Comparison of ENCODE assay signal across 12 cellular contexts in genomic region chr3:9807981-9808344, GRCh38. TPM values are rescaled to one million over a fixed set of nuclear protein-coding genes. Genes with fewer than 3 reads are reported as not detected.
DNase-seq lines count a peak whose midpoint lies in the region; ATAC-seq and TF ChIP-seq lines count a peak whose summit lies in the region.
"Had no signal": no experiment of that assay in that cellular context is flagged by ENCODE, and none has a peak within 500 bp of the region (broad histone marks: within the 10 kb centered on the region; RNA-seq: fewer than 3 reads in every experiment).

No MANE protein-coding gene starts in this region.

- no peak for TF ChIP-seq POLR2A in ovary (IDR thresholded peaks at IDR 0.05)

- ATAC-seq in RWPE2 (ENCODE audit: low read depth) (no peak), psoas muscle (no peak), sciatic nerve (no peak), Right ventricle myocardium superior (ENCODE audit: poor library complexity) (no peak)

- peaks cover 42% of the 10 kb centered on the region for H3K4me1 Mint-ChIP-seq in activated CD4-positive, alpha-beta T cell treated with anti-CD3 and anti-CD28 coated beads, Interleukin-2, amount 10 ng/mL, durations not matched to agents 24 days and 14 days

- 95 to 100% (median 95%) methylated on average over 2 of the region's 2 CpGs for WGBS in psoas muscle, 3 donors
- 92 to 100% (median 96%) methylated on average over 2 of the region's 2 CpGs for WGBS in ovary, 3 donors

- no peaks in the 10 kb centered on the region for H3K9me3 Mint-ChIP-seq in activated CD4-positive, alpha-beta T cell treated with anti-CD3 and anti-CD28 coated beads, Interleukin-2, amount 10 ng/mL, durations not matched to agents 24 days and 14 days
- H3K9me3 Mint-ChIP-seq: neural progenitor cell had no signal

- no peaks in the 10 kb centered on the region for H3K27me3 ChIP-seq in RWPE2 (ENCODE audit: insufficient read depth, poor library complexity, severe bottlenecking)
- no peaks in the 10 kb centered on the region for H3K27me3 ChIP-seq in effector memory CD4-positive, alpha-beta T cell (replicated peaks; ENCODE audit: control insufficient read depth, insufficient read depth, low read length, poor library complexity, severe bottlenecking)
- no peaks in the 10 kb centered on the region for H3K27me3 ChIP-seq in psoas muscle (ENCODE audit: insufficient read depth in 3 of 3, low read length in 2 of 3)
- no peaks in the 10 kb centered on the region for H3K27me3 ChIP-seq in ovary

- H3K27ac Mint-ChIP-seq in activated CD4-positive, alpha-beta T cell treated with anti-CD3 and anti-CD28 coated beads, Interleukin-2, amount 10 ng/mL, durations not matched to agents 24 days and 14 days = peak overlapping the region; percentile 92

- H3K4me3 Mint-ChIP-seq in activated CD4-positive, alpha-beta T cell treated with anti-CD3 and anti-CD28 coated beads, Interleukin-2, amount 10 ng/mL, durations not matched to agents 24 days and 14 days = no peak overlapping the region
- H3K4me3 Mint-ChIP-seq: neural progenitor cell had no signal

- TF ChIP-seq EP300 in ovary (IDR thresholded peaks at IDR 0.05) = no peak

- intact Hi-C loops in activated CD4-positive, alpha-beta T cell treated with anti-CD3 and anti-CD28 coated beads, Interleukin-2, amount 10 ng/mL, durations not matched to agents 24 days and 14 days (cut with micrococcal nuclease) = loop anchor here (1.0 to 2.0 kb wide), 2 partner anchors 15 to 57 kb away; partner anchors contain the start of gene ARPC4
- intact Hi-C loops in psoas muscle (cut with DNase I) = loop anchor here in 1 of 2 donors (2.0 kb wide), 1 partner anchor 37 kb away; the partner anchor contains the start of gene RPUSD3
- intact Hi-C loops in sciatic nerve (cut with DNase I) = no loop called here
- intact Hi-C loops in Right ventricle myocardium superior (cut with DNase I) = no loop called here
- intact Hi-C loops in ovary (cut with DNase I) = no loop called here

- DNase-seq in activated CD4-positive, alpha-beta T cell treated with anti-CD3 and anti-CD28 coated beads, Interleukin-2, amount 10 ng/mL, durations not matched to agents 24 days and 14 days = no peak
- no peak for DNase-seq in activated CD4-positive, alpha-beta T cell treated with anti-CD3 and anti-CD28 coated beads for 4 hours
- DNase-seq in RWPE2 (ENCODE audit: low spot score) (no peak), psoas muscle (no peak), sciatic nerve (ENCODE audit: low spot score) (no peak), Right ventricle myocardium superior (no peak), ovary (no peak)
- DNase-seq in effector memory CD4-positive, alpha-beta T cell = no peak
- DNase-seq: head of caudate nucleus, NCI-H2227 treated with DMSO at 0.1 percent for 48 hours had no signal

- no peak for TF ChIP-seq CTCF in RWPE2 (IDR thresholded peaks at IDR 0.05; ENCODE audit: poor library complexity, severe bottlenecking)
- TF ChIP-seq CTCF in psoas muscle (IDR thresholded peaks at IDR 0.05) = no peak
- TF ChIP-seq CTCF in ovary (IDR thresholded peaks at IDR 0.05) = no peak

- H3K4me3 ChIP-seq in RWPE2 (ENCODE audit: severe bottlenecking) (no peak overlapping the region), psoas muscle (no peak overlapping the region), ovary (no peak overlapping the region)
- H3K4me3 ChIP-seq in effector memory CD4-positive, alpha-beta T cell (ENCODE audit: insufficient read depth, low read depth, low read length, poor library complexity, severe bottlenecking) = no peak overlapping the region
- H3K4me3 ChIP-seq: A549, neural progenitor cell had no signal

- H3K4me1 ChIP-seq in RWPE2 (ENCODE audit: insufficient read depth, poor library complexity, severe bottlenecking) = no peaks in the 10 kb centered on the region
- H3K4me1 ChIP-seq in effector memory CD4-positive, alpha-beta T cell (ENCODE audit: control insufficient read depth, insufficient read depth, low read length, poor library complexity, severe bottlenecking) = peaks cover 30% of the 10 kb centered on the region
- peaks cover 29% of the 10 kb centered on the region for H3K4me1 ChIP-seq in psoas muscle
- peaks cover 8% of the 10 kb centered on the region for H3K4me1 ChIP-seq in ovary (ENCODE audit: insufficient read depth)

- H3K27me3 Mint-ChIP-seq in activated CD4-positive, alpha-beta T cell treated with anti-CD3 and anti-CD28 coated beads, Interleukin-2, amount 10 ng/mL, durations not matched to agents 24 days and 14 days = no peaks in the 10 kb centered on the region

- H3K36me3 ChIP-seq in RWPE2 (ENCODE audit: low read depth) = peaks cover 44% of the 10 kb centered on the region
- peaks cover 45% of the 10 kb centered on the region for H3K36me3 ChIP-seq in effector memory CD4-positive, alpha-beta T cell (ENCODE audit: control insufficient read depth, insufficient read depth, low read length)
- peaks cover 13 to 48% of the 10 kb centered on the region in 2 donors for H3K36me3 ChIP-seq in psoas muscle (ENCODE audit: insufficient read depth in 1 of 2, low read depth in 1 of 2)
- no peaks in the 10 kb centered on the region for H3K36me3 ChIP-seq in ovary
- H3K36me3 ChIP-seq: neural progenitor cell had no signal

- H3K27ac ChIP-seq in RWPE2 (ENCODE audit: poor library complexity, severe bottlenecking) (peak overlapping the region; percentile 61), psoas muscle (peak overlapping the region; percentile 92), ovary (no peak overlapping the region)
- peak overlapping the region; percentile 76 for H3K27ac ChIP-seq in effector memory CD4-positive, alpha-beta T cell (ENCODE audit: insufficient read depth, low read length, poor library complexity, severe bottlenecking)

- H3K36me3 Mint-ChIP-seq in activated CD4-positive, alpha-beta T cell treated with anti-CD3 and anti-CD28 coated beads, Interleukin-2, amount 10 ng/mL, durations not matched to agents 24 days and 14 days (ENCODE audit: low read depth) = peaks cover 68% of the 10 kb centered on the region

- H3K9me3 ChIP-seq in RWPE2 (ENCODE audit: severe bottlenecking) = no peaks in the 10 kb centered on the region
- H3K9me3 ChIP-seq in effector memory CD4-positive, alpha-beta T cell (ENCODE audit: control insufficient read depth, low read length) = no peaks in the 10 kb centered on the region
- H3K9me3 ChIP-seq in psoas muscle = no peaks in the 10 kb centered on the region
- H3K9me3 ChIP-seq in ovary = no peaks in the 10 kb centered on the region
- H3K9me3 ChIP-seq: A549 had no signal

RNA-seq across cellular contexts. Expression of gene TTLL3, which starts 2.1 kb away (rescaled TPM):
- 33.2 and 37.7 TPM in 2 replicates for total RNA-seq in activated CD4-positive, alpha-beta T cell treated with anti-CD3 and anti-CD28 coated beads, Interleukin-2, amount 10 ng/mL, durations not matched to agents 24 days and 14 days
- total RNA-seq in psoas muscle (10 to 100 TPM in 1 of 4 donors, 1 to 10 TPM in 3; 6.4 to 19.0 (median 7.7) TPM), sciatic nerve (113 TPM), Right ventricle myocardium superior (11.1 TPM), ovary (10 to 100 TPM; 53.4 to 94.4 (median 65.1) TPM)
- polyA plus RNA-seq in psoas muscle (1 to 10 TPM; 2.9 to 5.0 (median 4.3) TPM), ovary (10 to 100 TPM; 43.0 to 62.0 TPM)

RNA-seq across cellular contexts. Expression of gene ARPC4, which starts 15.1 kb away (rescaled TPM):
- 263 and 267 TPM in 2 replicates for total RNA-seq in activated CD4-positive, alpha-beta T cell treated with anti-CD3 and anti-CD28 coated beads, Interleukin-2, amount 10 ng/mL, durations not matched to agents 24 days and 14 days
- 100 to 1,000 TPM in 1 of 4 donors, 10 to 100 TPM in 3; 53.9 to 117 (median 84.9) TPM for total RNA-seq in psoas muscle
- 100 to 1,000 TPM in 2 of 3 donors, 10 to 100 TPM in 1; 76.9 to 155 (median 142) TPM for polyA plus RNA-seq in psoas muscle
- total RNA-seq in sciatic nerve = 117 TPM
- total RNA-seq in Right ventricle myocardium superior = 62.0 TPM
- total RNA-seq in ovary = 100 to 1,000 TPM in 3 of 7 donors, 10 to 100 TPM in 4; 58.3 to 123 (median 85.1) TPM
- polyA plus RNA-seq in ovary = 100 to 1,000 TPM in 1 of 2 donors, 10 to 100 TPM in 1; 75.2 to 189 TPM

RNA-seq across cellular contexts. Expression of gene TADA3, which starts 15.7 kb away (rescaled TPM):
- 63.4 and 64.6 TPM in 2 replicates for total RNA-seq in activated CD4-positive, alpha-beta T cell treated with anti-CD3 and anti-CD28 coated beads, Interleukin-2, amount 10 ng/mL, durations not matched to agents 24 days and 14 days
- total RNA-seq in psoas muscle = 10 to 100 TPM; 42.6 to 45.2 (median 43.2) TPM
- polyA plus RNA-seq in psoas muscle = 10 to 100 TPM; 42.2 to 75.7 (median 68.3) TPM
- total RNA-seq in sciatic nerve = 43.1 TPM
- 47.7 TPM for total RNA-seq in Right ventricle myocardium superior
- total RNA-seq in ovary = 10 to 100 TPM; 49.4 to 77.9 (median 67.4) TPM
- polyA plus RNA-seq in ovary = 10 to 100 TPM; 45.5 to 49.5 TPM

RNA-seq across cellular contexts. Expression of gene RPUSD3, which starts 35.8 kb away (rescaled TPM):
- 84.3 and 85.7 TPM in 2 replicates for total RNA-seq in activated CD4-positive, alpha-beta T cell treated with anti-CD3 and anti-CD28 coated beads, Interleukin-2, amount 10 ng/mL, durations not matched to agents 24 days and 14 days
- total RNA-seq in psoas muscle (10 to 100 TPM; 39.7 to 49.4 (median 45.8) TPM), sciatic nerve (29.6 TPM), Right ventricle myocardium superior (36.3 TPM), ovary (10 to 100 TPM; 23.3 to 32.2 (median 26.9) TPM)
- polyA plus RNA-seq in psoas muscle (10 to 100 TPM; 55.2 to 64.2 (median 59.9) TPM), ovary (10 to 100 TPM; 19.4 to 21.5 TPM)

RNA-seq across cellular contexts. Expression of gene CAMK1, which starts 38.2 kb away (rescaled TPM):
- total RNA-seq in activated CD4-positive, alpha-beta T cell treated with anti-CD3 and anti-CD28 coated beads, Interleukin-2, amount 10 ng/mL, durations not matched to agents 24 days and 14 days = 81.0 and 83.7 TPM in 2 replicates
- 1 to 10 TPM; 4.5 to 7.2 (median 5.5) TPM for total RNA-seq in psoas muscle
- polyA plus RNA-seq in psoas muscle = 1 to 10 TPM; 3.9 to 5.7 (median 5.5) TPM
- total RNA-seq in sciatic nerve = 26.9 TPM
- 12.4 TPM for total RNA-seq in Right ventricle myocardium superior
- 10 to 100 TPM; 38.4 to 67.3 (median 48.4) TPM for total RNA-seq in ovary
- polyA plus RNA-seq in ovary = 10 to 100 TPM; 34.8 to 38.7 TPM

Comparison
In these comparisons a context has a peak if more than half of its experiments do, and no peak if none do; other contexts are left out.
1. H3K27ac ChIP-seq: peak in RWPE2 (single experiment), effector memory CD4-positive, alpha-beta T cell (single experiment) and psoas muscle (single experiment); none in ovary (0 of 2).